In the genomic region with DNA sequence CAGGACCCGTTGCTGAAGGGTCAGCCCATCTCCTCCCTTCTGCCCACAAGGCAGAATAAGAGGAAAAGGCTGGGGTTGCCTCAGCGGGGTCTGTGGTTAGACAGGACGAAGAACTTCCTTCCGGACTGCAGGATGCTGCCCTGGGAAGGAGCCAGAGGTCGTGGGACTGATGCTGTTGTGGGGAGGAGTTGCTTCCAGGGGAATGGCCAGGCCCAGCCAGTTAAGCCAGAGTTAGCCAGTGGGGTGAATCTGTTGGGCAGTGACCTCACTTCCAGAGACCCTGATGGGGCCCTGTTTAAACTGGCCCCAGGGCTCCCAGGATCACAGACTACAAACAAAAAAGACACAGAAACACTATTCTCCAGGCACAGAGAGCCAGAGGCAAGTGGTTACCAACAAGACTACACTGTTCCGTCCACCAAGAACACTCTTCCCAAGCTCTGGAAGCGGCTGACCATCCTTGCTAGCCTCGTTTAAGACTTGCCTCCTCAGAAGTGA, we compare ENCODE assay signal across 12 cellular contexts. TPM values are rescaled to one million over a fixed set of nuclear protein-coding genes. Genes with fewer than 3 reads are reported as not detected.
A peak's percentile ranks its signal among the peaks of the same experiment; 100 is the strongest.
DNase-seq lines count a peak whose midpoint lies in the region; ATAC-seq, FAIRE-seq and TF ChIP-seq lines count a peak whose summit lies in the region.
"Had no signal": no experiment of that assay in that cellular context is flagged by ENCODE, and none has a peak within 500 bp of the region (broad histone marks: within the 10 kb centered on the region; RNA-seq: fewer than 3 reads in every experiment).

No MANE protein-coding gene starts in this region.

- TF ChIP-seq CTCF in AG04450 (IDR thresholded peaks at IDR 0.05; ENCODE audit: low read depth, low read length) (no peak), IMR-90 (conservative IDR thresholded peaks at IDR 0.05; ENCODE audit: low read depth, low read length) (no peak), K562 (IDR thresholded peaks at IDR 0.05 in 2 of 3, conservative IDR thresholded peaks at IDR 0.05 in 1 of 3; ENCODE audit: insufficient read depth in 2 of 3, low read depth in 1 of 3, low read length in 3 of 3) (no peak), kidney (IDR thresholded peaks at IDR 0.05; ENCODE audit: borderline replicate concordance, extremely low read depth, insufficient read depth) (no peak)

- H3K56ac ChIP-seq in IMR-90 (ENCODE audit: extremely low read depth, insufficient read depth, low read length): peak overlapping the region; percentile 19; the same call in 1 of the 2 replicates

- no peaks in the 10 kb centered on the region for H3K9me3 Mint-ChIP-seq in activated CD8-positive, alpha-beta memory T cell treated with anti-CD3 and anti-CD28 coated beads, Interleukin-2, amount 10 ng/mL, durations not matched to agents 7 days and 5 days (ENCODE audit: low read depth)

- H3K4me1 ChIP-seq in IMR-90 (ENCODE audit: control insufficient read depth, insufficient read depth, low read length) (peaks cover 27% of the 10 kb centered on the region), K562 (replicated peaks in 1 of 2; ENCODE audit: control insufficient read depth in 2 of 2, insufficient read depth in 2 of 2, low read length in 2 of 2) (peaks cover 46 to 61% of the 10 kb centered on the region in 2 experiments), kidney (ENCODE audit: control insufficient read depth in 1 of 2, insufficient read depth in 1 of 2, low read depth in 1 of 2, low read length in 2 of 2) (peaks cover 8 to 34% of the 10 kb centered on the region in 2 donors)

- POLR2A ChIA-PET in AG04450 (lab: Yijun Ruan, JAX) (no interaction called here), IMR-90 (lab: Charles Lee; ENCODE audit: unreplicated experiment) (no interaction called here), K562 (lab: Yijun Ruan, JAX) (interaction anchor here (1.0 to 5.2 kb wide), 2 partner anchors 13 to 23 kb away, joined by 4 to 59 read pairs; partner anchors contain the start of gene MARCKSL1), HEK293T (lab: Yijun Ruan, JAX) (interaction anchor here (0.6 kb wide), 1 partner anchor 12 kb away, joined by 3 read pairs; no protein-coding TSS in a partner anchor)

- intact Hi-C loops in IMR-90 (cut with micrococcal nuclease): no loop called here
- intact Hi-C loops in K562 (cut with micrococcal nuclease): no loop called here
- intact Hi-C loops in kidney (cut with DNase I): no loop called here

- BruUV-seq in IMR-90 (replicated peaks; lab: Mats Ljungman, UMichigan): no TSS peak
- BruUV-seq in K562 (replicated peaks; lab: Mats Ljungman, UMichigan): no TSS peak

- H3K36me3 ChIP-seq in IMR-90 (ENCODE audit: control insufficient read depth, insufficient read depth, low read length) (no peaks in the 10 kb centered on the region), K562 (ENCODE audit: control insufficient read depth, insufficient read depth, low read length) (peaks cover 7% of the 10 kb centered on the region; the same call in 1 of the 3 replicates), kidney (ENCODE audit: control insufficient read depth in 1 of 2, insufficient read depth in 2 of 2, low read length in 2 of 2) (no peaks in the 10 kb centered on the region)
- H3K36me3 ChIP-seq: cardiac muscle cell had no signal

- no peak for TF ChIP-seq EP300 in K562 (IDR thresholded peaks at IDR 0.05; ENCODE audit: low read length)

- H3K9ac ChIP-seq in IMR-90 (ENCODE audit: low read depth, low read length) (no peak overlapping the region), K562 (ENCODE audit: insufficient read depth in 1 of 2, low read depth in 2 of 2, low read length in 2 of 2) (peak overlapping the region in 1 of 2 experiments; percentile 23; a peak in 2 of 4 replicates), kidney (ENCODE audit: low read length in 2 of 2) (no peak overlapping the region)

- FAIRE-seq in K562 (lab: Jason Lieb, UNC) (no peak), kidney (lab: Jason Lieb, UNC) (no peak)

- H3K36me3 Mint-ChIP-seq in activated CD8-positive, alpha-beta memory T cell treated with anti-CD3 and anti-CD28 coated beads, Interleukin-2, amount 10 ng/mL, durations not matched to agents 7 days and 5 days: no peaks in the 10 kb centered on the region

- peak overlapping the region; percentile 14 for H2BK5ac ChIP-seq in IMR-90 (ENCODE audit: low read depth, low read length, poor library complexity, severe bottlenecking)

- WGBS in IMR-90 (ENCODE audit: extremely low coverage in 2 of 2, insufficient read length in 1 of 2), 2 experiments: 47% methylated on average over 3 of the region's 8 CpGs; no CpG with 5 or more reads in 1 of the 2 experiments
- 60% methylated on average over 8 of the region's 8 CpGs for WGBS in K562 (ENCODE audit: insufficient coverage, low coverage, missing lambda C conversion rate)

- H2BK120ac ChIP-seq in IMR-90 (ENCODE audit: low read depth, low read length): peak overlapping the region; percentile 59; the same call in 1 of the 2 replicates

- no peak overlapping the region for H3K27ac ChIP-seq in AG04450 (ENCODE audit: low read depth, low read length)
- H3K27ac ChIP-seq in IMR-90 (ENCODE audit: insufficient read depth, low read length): peak overlapping the region; percentile 32; the same call in 1 of the 2 replicates
- no peak overlapping the region for H3K27ac ChIP-seq in K562 (ENCODE audit: extremely low read depth, low read depth, low read length)
- H3K27ac ChIP-seq in kidney (ENCODE audit: low read depth in 2 of 2, low read length in 2 of 2): no peak overlapping the region
- H3K27ac ChIP-seq: cardiac muscle cell, VCaP had no signal

- dilution Hi-C loops in IMR-90 (cut with HindIII; ENCODE audit: low sequenced_read_pairs, unreplicated experiment): no loop called here

- TF ChIP-seq RAD21 in IMR-90 (IDR thresholded peaks at IDR 0.05; ENCODE audit: low read length) (no peak), K562 (CRISPR knock-in tag; conservative IDR thresholded peaks at IDR 0.05 in 1 of 2, IDR thresholded peaks at IDR 0.05 in 1 of 2) (no peak)

- H3K4me3 Mint-ChIP-seq in activated CD8-positive, alpha-beta memory T cell treated with anti-CD3 and anti-CD28 coated beads, Interleukin-2, amount 10 ng/mL, durations not matched to agents 7 days and 5 days: no peak overlapping the region

- H3K9me1 ChIP-seq in IMR-90 (ENCODE audit: insufficient read depth, low read length) (peaks cover 11% of the 10 kb centered on the region), K562 (ENCODE audit: control insufficient read depth, insufficient read depth, low read length) (no peaks in the 10 kb centered on the region)

- ATAC-seq in IMR-90 (ENCODE audit: low read depth): no peak
- ATAC-seq in K562: no peak
- no peak for ATAC-seq in activated CD8-positive, alpha-beta memory T cell treated with anti-CD3 and anti-CD28 coated beads, Interleukin-2, amount 10 ng/mL, durations not matched to agents 7 days and 5 days

- in situ Hi-C loops in IMR-90 (cut with MboI; ENCODE audit: low sequenced_read_pairs): no loop called here
- in situ Hi-C loops in K562 (cut with MboI): no loop called here

- H4K5ac ChIP-seq in IMR-90 (ENCODE audit: low read depth, low read length): peak overlapping the region; percentile 34; the same call in 1 of the 2 replicates

- no peak overlapping the region for H2AK9ac ChIP-seq in IMR-90 (replicated peaks; ENCODE audit: low read depth, low read length, poor library complexity)

- H3K27me3 Mint-ChIP-seq in activated CD8-positive, alpha-beta memory T cell treated with anti-CD3 and anti-CD28 coated beads, Interleukin-2, amount 10 ng/mL, durations not matched to agents 7 days and 5 days: no peaks in the 10 kb centered on the region

- DNase-seq in AG04450 (ENCODE audit: low read depth, low spot score): peak; percentile 16
- peak; percentile 81 for DNase-seq in IMR-90
- no peak for DNase-seq in K562 (ENCODE audit: extremely low read depth in 1 of 4, low spot score in 3 of 4)
- DNase-seq in kidney: peak; percentile 84
- no peak for DNase-seq in Ammon's horn (ENCODE audit: low spot score)
- DNase-seq in activated CD8-positive, alpha-beta memory T cell treated with anti-CD3 and anti-CD28 coated beads, Interleukin-2, amount 10 ng/mL, durations not matched to agents 7 days and 5 days: no peak
- DNase-seq in NCI-H1436 treated with DMSO at 0.1 percent for 48 hours (lab: John Stamatoyannopoulos, UW): no peak
- no peak for DNase-seq in HEK293T (ENCODE audit: extremely low spot score)
- DNase-seq: Caco-2, NCI-H2029 had no signal

- peaks cover 12% of the 10 kb centered on the region; the same call in 2 of the 3 replicates for H3K79me2 ChIP-seq in K562 (ENCODE audit: control insufficient read depth, insufficient read depth, low read length)

- peak overlapping the region; percentile 83 for H3K14ac ChIP-seq in IMR-90 (replicated peaks; ENCODE audit: low read depth, low read length)

- no peak for TF ChIP-seq POLR2A in IMR-90 (IDR thresholded peaks at IDR 0.05; ENCODE audit: low read depth, low read length)
- no peak for TF ChIP-seq POLR2A in K562 (conservative IDR thresholded peaks at IDR 0.05)

- H2AFZ ChIP-seq in IMR-90 (replicated peaks; ENCODE audit: low read length, poor library complexity): peak overlapping the region; percentile 77
- H2AFZ ChIP-seq in K562 (ENCODE audit: low read depth, low read length): no peak overlapping the region

- peak overlapping the region; percentile 75; the same call in 1 of the 2 replicates for H3K23ac ChIP-seq in IMR-90 (ENCODE audit: low read depth, low read length)

- H4K8ac ChIP-seq in IMR-90 (ENCODE audit: low read depth in 2 of 2, low read length in 2 of 2): peak overlapping the region; percentile 52 to 70; a peak in 2 of 4 replicates

- peak overlapping the region; percentile 55; the same call in 1 of the 2 replicates for H2BK20ac ChIP-seq in IMR-90 (ENCODE audit: low read depth, low read length)

- H4K91ac ChIP-seq in IMR-90 (ENCODE audit: insufficient read depth, low read depth, low read length): peak overlapping the region; percentile 52; the same call in 1 of the 2 replicates

- H3K9me3 ChIP-seq in AG04450 (ENCODE audit: control insufficient read depth, insufficient read depth, low read length): peaks cover 5% of the 10 kb centered on the region; the same call in 1 of the 2 replicates
- H3K9me3 ChIP-seq in IMR-90 (ENCODE audit: control insufficient read depth, insufficient read depth, low read length): no peaks in the 10 kb centered on the region
- H3K9me3 ChIP-seq in K562 (replicated peaks; ENCODE audit: control insufficient read depth, insufficient read depth, low read depth, low read length): no peaks in the 10 kb centered on the region; the same call in 1 of the 2 replicates
- no peaks in the 10 kb centered on the region for H3K9me3 ChIP-seq in kidney (ENCODE audit: control insufficient read depth in 1 of 2, low read length in 2 of 2)
- H3K9me3 ChIP-seq: Caco-2 had no signal

- CTCF ChIA-PET in AG04450 (lab: Charles Lee) (no interaction called here), IMR-90 (lab: Yijun Ruan, JAX) (no interaction called here), K562 (lab: Yijun Ruan, JAX; ENCODE audit: low intra/inter-chr PET ratio) (no interaction called here), HEK293T (lab: Yijun Ruan, JAX) (no interaction called here)
- CTCF ChIA-PET in activated CD8-positive, alpha-beta memory T cell treated with anti-CD3 and anti-CD28 coated beads, Interleukin-2, amount 10 ng/mL, durations not matched to agents 7 days and 5 days (lab: Charles Lee): no interaction called here

- H3K4me2 ChIP-seq in IMR-90 (ENCODE audit: low read depth, low read length) (no peak overlapping the region), K562 (ENCODE audit: insufficient read depth, low read length) (no peak overlapping the region)

- peak overlapping the region; percentile 88 for H2AK5ac ChIP-seq in IMR-90 (ENCODE audit: low read depth, low read length)

- H3K79me1 ChIP-seq in IMR-90 (ENCODE audit: low read depth in 1 of 2, low read length in 2 of 2): peaks cover 8 to 30% of the 10 kb centered on the region in 2 experiments; a peak in 3 of 4 replicates

- H2BK15ac ChIP-seq in IMR-90 (ENCODE audit: low read depth, low read length): no peak overlapping the region; the same call in 2 of the 3 replicates

- H3K27ac Mint-ChIP-seq in activated CD8-positive, alpha-beta memory T cell treated with anti-CD3 and anti-CD28 coated beads, Interleukin-2, amount 10 ng/mL, durations not matched to agents 7 days and 5 days: no peak overlapping the region

- H3K4ac ChIP-seq in IMR-90 (ENCODE audit: low read depth, low read length): peak overlapping the region; percentile 75

- peaks cover 39% of the 10 kb centered on the region for H3K4me1 Mint-ChIP-seq in activated CD8-positive, alpha-beta memory T cell treated with anti-CD3 and anti-CD28 coated beads, Interleukin-2, amount 10 ng/mL, durations not matched to agents 7 days and 5 days

- 0 out of 2 replicates have a peak overlapping the region, but pooled peaks have one; percentile 4 for H3K18ac ChIP-seq in IMR-90 (ENCODE audit: low read depth, low read length)

- H3K4me3 ChIP-seq in AG04450 (ENCODE audit: low read depth, low read length): no peak overlapping the region
- no peak overlapping the region for H3K4me3 ChIP-seq in IMR-90 (ENCODE audit: insufficient read depth, low read depth, low read length)
- H3K4me3 ChIP-seq in K562: no peak overlapping the region
- H3K4me3 ChIP-seq in kidney (ENCODE audit: low read length in 2 of 2): no peak overlapping the region
- H3K4me3 ChIP-seq: cardiac muscle cell had no signal

- H4K20me1 ChIP-seq in IMR-90 (ENCODE audit: insufficient read depth, low read length) (no peaks in the 10 kb centered on the region), K562 (replicated peaks; ENCODE audit: control insufficient read depth, insufficient read depth, low read length) (no peaks in the 10 kb centered on the region)

- no peaks in the 10 kb centered on the region for H3K27me3 ChIP-seq in AG04450 (ENCODE audit: control insufficient read depth, insufficient read depth, low read length)
- no peaks in the 10 kb centered on the region for H3K27me3 ChIP-seq in IMR-90 (ENCODE audit: control insufficient read depth, insufficient read depth, low read length)
- H3K27me3 ChIP-seq in K562 (ENCODE audit: control insufficient read depth in 2 of 2, insufficient read depth in 2 of 2, low read length in 2 of 2): no peaks in the 10 kb centered on the region
- H3K27me3 ChIP-seq: cardiac muscle cell had no signal

RNA-seq across cellular contexts. Expression of gene FAM229A, which starts 13.0 kb away (rescaled TPM):
- polyA plus RNA-seq in AG04450 (2011; rRNA removed) (1.4 and 1.6 TPM in 2 replicates), IMR-90 (2012; rRNA removed) (3.9 and 4.3 TPM in 2 replicates), K562 (2011; rRNA removed) (10.9 and 18.6 TPM in 2 replicates), K562 (2014; fragmentation: Illumina TruSeq; extraction: Trizol) (9.5 and 9.7 TPM in 2 replicates), K562 (2014; fragmentation: Nextera tagmentation; extraction: Ambion mirVana) (under 1 TPM; 0.04 TPM), K562 (2014; rRNA removed) (17.9 and 21.6 TPM in 2 replicates), kidney (ENCODE audit: insufficient read depth, low read depth, low replicate concordance) (6.4 TPM)
- polyA minus RNA-seq in AG04450 (2011; rRNA and poly(A)+ RNA removed): 2.1 and 2.3 TPM in 2 replicates
- total RNA-seq in IMR-90 (2012; rRNA removed) (0.28 and 0.36 TPM in 2 replicates), K562 (2014; rRNA removed) (6.7 and 7.4 TPM in 2 replicates), K562 (2014; rRNA removed; fragmentation: Illumina TruSeq; extraction: Trizol) (3.6 and 4.0 TPM in 2 replicates), K562 (2015; rRNA removed; fragmentation: Illumina TruSeq; extraction: Trizol) (2.9 and 3.4 TPM in 2 replicates), K562 (2021) (11.6 and 12.7 TPM in 2 replicates), kidney (9.7 TPM)
- polyA plus RNA-seq in IMR-90 (2012; cell fraction: cytosol; rRNA removed): 0.64 and 1.4 TPM in 2 replicates
- 73.8 and 94.1 TPM in 2 replicates for polyA plus RNA-seq in IMR-90 (2012; cell fraction: nucleus; rRNA removed; ENCODE audit: low replicate concordance)
- total RNA-seq in K562 (2011; cell fraction: chromatin; rRNA removed; ENCODE audit: low replicate concordance): 86.3 and 131 TPM in 2 replicates
- 70.1 and 80.5 TPM in 2 replicates for total RNA-seq in K562 (2011; cell fraction: nucleolus; rRNA removed)
- total RNA-seq in K562 (2011; cell fraction: nucleoplasm; rRNA removed): 83.9 and 97.2 TPM in 2 replicates
- 7.0 and 9.1 TPM in 2 replicates for polyA plus RNA-seq in K562 (2011; cell fraction: cytosol; rRNA removed)
- 76.1 and 118 TPM in 2 replicates for polyA plus RNA-seq in K562 (2011; cell fraction: nucleus; rRNA removed)
- 9.5 and 33.7 TPM in 2 replicates for polyA plus RNA-seq in K562 (2012)
- 4.5 and 5.5 TPM in 2 replicates for polyA minus RNA-seq in K562 (2011; rRNA and poly(A)+ RNA removed)
- polyA minus RNA-seq in K562 (2011; cell fraction: cytosol; rRNA and poly(A)+ RNA removed): 1.1 and 1.6 TPM in 2 replicates
- 13.0 and 14.4 TPM in 2 replicates for polyA minus RNA-seq in K562 (2011; cell fraction: nucleus; rRNA and poly(A)+ RNA removed)
- total RNA-seq in activated CD8-positive, alpha-beta memory T cell treated with anti-CD3 and anti-CD28 coated beads, Interleukin-2, amount 10 ng/mL, durations not matched to agents 7 days and 5 days: 1 to 10 TPM; 4.1 to 5.4 TPM

RNA-seq across cellular contexts. Expression of gene TSSK3, which starts 13.1 kb away (rescaled TPM):
- polyA plus RNA-seq in AG04450 (2011; rRNA removed) (0.33 and 0.45 TPM in 2 replicates), IMR-90 (2012; rRNA removed) (0.24 and 0.96 TPM in 2 replicates), K562 (2011; rRNA removed) (2.8 and 3.6 TPM in 2 replicates), K562 (2014; fragmentation: Illumina TruSeq; extraction: Trizol) (1.6 and 3.2 TPM in 2 replicates), K562 (2014; fragmentation: Nextera tagmentation; extraction: Ambion mirVana) (under 1 TPM; 0.66 to 0.82 TPM), K562 (2014; rRNA removed) (1.9 and 2.2 TPM in 2 replicates), kidney (ENCODE audit: insufficient read depth, low read depth, low replicate concordance) (not detected)
- polyA minus RNA-seq in AG04450 (2011; rRNA and poly(A)+ RNA removed): not detected in 2 replicates
- total RNA-seq in IMR-90 (2012; rRNA removed) (not detected in 2 replicates), K562 (2014; rRNA removed) (0.27 and 1.8 TPM in 2 replicates), K562 (2014; rRNA removed; fragmentation: Illumina TruSeq; extraction: Trizol) (1.9 and 2.5 TPM in 2 replicates), K562 (2015; rRNA removed; fragmentation: Illumina TruSeq; extraction: Trizol) (2.8 and 4.3 TPM in 2 replicates), K562 (2021) (2.3 and 3.3 TPM in 2 replicates), kidney (4.3 TPM)
- polyA plus RNA-seq in IMR-90 (2012; cell fraction: cytosol; rRNA removed): 0.15 TPM in 1 of 2 replicates, not detected in the other
- 1.7 and 2.9 TPM in 2 replicates for polyA plus RNA-seq in IMR-90 (2012; cell fraction: nucleus; rRNA removed; ENCODE audit: low replicate concordance)
- total RNA-seq in K562 (2011; cell fraction: chromatin; rRNA removed; ENCODE audit: low replicate concordance): 22.5 and 34.3 TPM in 2 replicates
- total RNA-seq in K562 (2011; cell fraction: nucleolus; rRNA removed): 17.5 and 20.7 TPM in 2 replicates
- total RNA-seq in K562 (2011; cell fraction: nucleoplasm; rRNA removed): 28.9 and 47.3 TPM in 2 replicates
- polyA plus RNA-seq in K562 (2011; cell fraction: cytosol; rRNA removed): 1.4 and 4.1 TPM in 2 replicates
- 8.9 and 10.3 TPM in 2 replicates for polyA plus RNA-seq in K562 (2011; cell fraction: nucleus; rRNA removed)
- polyA plus RNA-seq in K562 (2012): 1.8 and 11.1 TPM in 2 replicates
- 1.8 and 1.9 TPM in 2 replicates for polyA minus RNA-seq in K562 (2011; rRNA and poly(A)+ RNA removed)
- polyA minus RNA-seq in K562 (2011; cell fraction: cytosol; rRNA and poly(A)+ RNA removed): not detected in 2 replicates
- 3.2 and 4.4 TPM in 2 replicates for polyA minus RNA-seq in K562 (2011; cell fraction: nucleus; rRNA and poly(A)+ RNA removed)
- total RNA-seq in activated CD8-positive, alpha-beta memory T cell treated with anti-CD3 and anti-CD28 coated beads, Interleukin-2, amount 10 ng/mL, durations not matched to agents 7 days and 5 days: under 1 TPM; 0.70 TPM

RNA-seq across cellular contexts. Expression of gene MARCKSL1, which starts 13.2 kb away (rescaled TPM):
- polyA plus RNA-seq in AG04450 (2011; rRNA removed) (196 and 200 TPM in 2 replicates), IMR-90 (2012; rRNA removed) (199 and 218 TPM in 2 replicates), K562 (2011; rRNA removed) (202 and 216 TPM in 2 replicates), K562 (2014; fragmentation: Illumina TruSeq; extraction: Trizol) (325 and 361 TPM in 2 replicates), K562 (2014; fragmentation: Nextera tagmentation; extraction: Ambion mirVana) (10 to 100 TPM; 14.7 to 14.8 TPM), K562 (2014; rRNA removed) (256 and 262 TPM in 2 replicates), kidney (ENCODE audit: insufficient read depth, low read depth, low replicate concordance) (29.8 TPM)
- 90.1 and 100 TPM in 2 replicates for polyA minus RNA-seq in AG04450 (2011; rRNA and poly(A)+ RNA removed)
- total RNA-seq in IMR-90 (2012; rRNA removed) (34.7 and 37.5 TPM in 2 replicates), K562 (2014; rRNA removed) (155 and 188 TPM in 2 replicates), K562 (2014; rRNA removed; fragmentation: Illumina TruSeq; extraction: Trizol) (85.0 and 89.5 TPM in 2 replicates), K562 (2015; rRNA removed; fragmentation: Illumina TruSeq; extraction: Trizol) (99.5 and 102 TPM in 2 replicates), K562 (2021) (236 and 247 TPM in 2 replicates), kidney (58.6 TPM)
- 217 and 260 TPM in 2 replicates for polyA plus RNA-seq in IMR-90 (2012; cell fraction: cytosol; rRNA removed)
- 68.1 and 74.1 TPM in 2 replicates for polyA plus RNA-seq in IMR-90 (2012; cell fraction: nucleus; rRNA removed; ENCODE audit: low replicate concordance)
- 19.8 and 52.7 TPM in 2 replicates for total RNA-seq in K562 (2011; cell fraction: chromatin; rRNA removed; ENCODE audit: low replicate concordance)
- total RNA-seq in K562 (2011; cell fraction: nucleolus; rRNA removed): 56.5 and 63.0 TPM in 2 replicates
- 61.2 and 72.0 TPM in 2 replicates for total RNA-seq in K562 (2011; cell fraction: nucleoplasm; rRNA removed)
- polyA plus RNA-seq in K562 (2011; cell fraction: cytosol; rRNA removed): 300 and 303 TPM in 2 replicates
- 63.0 and 65.4 TPM in 2 replicates for polyA plus RNA-seq in K562 (2011; cell fraction: nucleus; rRNA removed)
- 99.2 and 141 TPM in 2 replicates for polyA plus RNA-seq in K562 (2012)
- 110 and 133 TPM in 2 replicates for polyA minus RNA-seq in K562 (2011; rRNA and poly(A)+ RNA removed)
- 77.4 and 89.7 TPM in 2 replicates for polyA minus RNA-seq in K562 (2011; cell fraction: cytosol; rRNA and poly(A)+ RNA removed)
- 30.2 and 47.4 TPM in 2 replicates for polyA minus RNA-seq in K562 (2011; cell fraction: nucleus; rRNA and poly(A)+ RNA removed)
- 10 to 100 TPM; 11.2 to 11.8 TPM for total RNA-seq in activated CD8-positive, alpha-beta memory T cell treated with anti-CD3 and anti-CD28 coated beads, Interleukin-2, amount 10 ng/mL, durations not matched to agents 7 days and 5 days

RNA-seq across cellular contexts. Expression of gene BSDC1, which starts 45.0 kb away (rescaled TPM):
- 45.3 and 53.1 TPM in 2 replicates for polyA plus RNA-seq in AG04450 (2011; rRNA removed)
- polyA minus RNA-seq in AG04450 (2011; rRNA and poly(A)+ RNA removed): 45.1 and 47.4 TPM in 2 replicates
- 50.8 and 60.4 TPM in 2 replicates for total RNA-seq in IMR-90 (2012; rRNA removed)
- 50.4 and 56.8 TPM in 2 replicates for polyA plus RNA-seq in IMR-90 (2012; rRNA removed)
- 31.5 and 48.4 TPM in 2 replicates for polyA plus RNA-seq in IMR-90 (2012; cell fraction: cytosol; rRNA removed)
- 81.3 and 110 TPM in 2 replicates for polyA plus RNA-seq in IMR-90 (2012; cell fraction: nucleus; rRNA removed; ENCODE audit: low replicate concordance)
- total RNA-seq in K562 (2011; cell fraction: chromatin; rRNA removed; ENCODE audit: low replicate concordance): 333 and 446 TPM in 2 replicates
- total RNA-seq in K562 (2011; cell fraction: nucleolus; rRNA removed): 231 TPM in 2 replicates
- total RNA-seq in K562 (2011; cell fraction: nucleoplasm; rRNA removed): 315 and 386 TPM in 2 replicates
- total RNA-seq in K562 (2014; rRNA removed): 73.1 and 81.0 TPM in 2 replicates
- 60.4 and 68.5 TPM in 2 replicates for total RNA-seq in K562 (2014; rRNA removed; fragmentation: Illumina TruSeq; extraction: Trizol)
- total RNA-seq in K562 (2015; rRNA removed; fragmentation: Illumina TruSeq; extraction: Trizol): 44.0 and 45.1 TPM in 2 replicates
- 73.6 and 84.8 TPM in 2 replicates for total RNA-seq in K562 (2021)
- 91.6 and 125 TPM in 2 replicates for polyA plus RNA-seq in K562 (2011; rRNA removed)
- 59.5 and 90.3 TPM in 2 replicates for polyA plus RNA-seq in K562 (2011; cell fraction: cytosol; rRNA removed)
- polyA plus RNA-seq in K562 (2011; cell fraction: nucleus; rRNA removed): 211 and 227 TPM in 2 replicates
- polyA plus RNA-seq in K562 (2012): 57.3 and 88.0 TPM in 2 replicates
- polyA plus RNA-seq in K562 (2014; fragmentation: Illumina TruSeq; extraction: Trizol): 92.9 and 96.8 TPM in 2 replicates
- 10 to 100 TPM; 10.2 to 14.7 TPM for polyA plus RNA-seq in K562 (2014; fragmentation: Nextera tagmentation; extraction: Ambion mirVana)
- polyA plus RNA-seq in K562 (2014; rRNA removed): 94.7 and 100 TPM in 2 replicates
- polyA minus RNA-seq in K562 (2011; rRNA and poly(A)+ RNA removed): 52.5 and 61.4 TPM in 2 replicates
- polyA minus RNA-seq in K562 (2011; cell fraction: cytosol; rRNA and poly(A)+ RNA removed): 25.3 and 34.6 TPM in 2 replicates
- polyA minus RNA-seq in K562 (2011; cell fraction: nucleus; rRNA and poly(A)+ RNA removed): 62.3 and 95.3 TPM in 2 replicates
- total RNA-seq in kidney: 61.7 TPM
- polyA plus RNA-seq in kidney (ENCODE audit: insufficient read depth, low read depth, low replicate concordance): 40.2 TPM
- total RNA-seq in activated CD8-positive, alpha-beta memory T cell treated with anti-CD3 and anti-CD28 coated beads, Interleukin-2, amount 10 ng/mL, durations not matched to agents 7 days and 5 days: 10 to 100 TPM; 39.8 to 43.3 TPM

RNA-seq across cellular contexts. Expression of gene HDAC1, which starts 57.4 kb away (rescaled TPM):
- 157 and 172 TPM in 2 replicates for polyA plus RNA-seq in AG04450 (2011; rRNA removed)
- polyA minus RNA-seq in AG04450 (2011; rRNA and poly(A)+ RNA removed): 143 and 153 TPM in 2 replicates
- total RNA-seq in IMR-90 (2012; rRNA removed): 88.9 and 95.5 TPM in 2 replicates
- 131 and 139 TPM in 2 replicates for polyA plus RNA-seq in IMR-90 (2012; rRNA removed)
- polyA plus RNA-seq in IMR-90 (2012; cell fraction: cytosol; rRNA removed): 61.2 and 72.2 TPM in 2 replicates
- polyA plus RNA-seq in IMR-90 (2012; cell fraction: nucleus; rRNA removed; ENCODE audit: low replicate concordance): 148 and 372 TPM in 2 replicates
- total RNA-seq in K562 (2011; cell fraction: chromatin; rRNA removed; ENCODE audit: low replicate concordance): 321 and 515 TPM in 2 replicates
- 309 and 314 TPM in 2 replicates for total RNA-seq in K562 (2011; cell fraction: nucleolus; rRNA removed)
- total RNA-seq in K562 (2011; cell fraction: nucleoplasm; rRNA removed): 269 and 306 TPM in 2 replicates
- total RNA-seq in K562 (2014; rRNA removed): 169 and 182 TPM in 2 replicates
- total RNA-seq in K562 (2014; rRNA removed; fragmentation: Illumina TruSeq; extraction: Trizol): 193 and 197 TPM in 2 replicates
- total RNA-seq in K562 (2015; rRNA removed; fragmentation: Illumina TruSeq; extraction: Trizol): 169 and 180 TPM in 2 replicates
- total RNA-seq in K562 (2021): 182 and 185 TPM in 2 replicates
- 384 and 397 TPM in 2 replicates for polyA plus RNA-seq in K562 (2011; rRNA removed)
- polyA plus RNA-seq in K562 (2011; cell fraction: cytosol; rRNA removed): 176 and 327 TPM in 2 replicates
- polyA plus RNA-seq in K562 (2011; cell fraction: nucleus; rRNA removed): 496 and 637 TPM in 2 replicates
- 225 and 429 TPM in 2 replicates for polyA plus RNA-seq in K562 (2012)
- 213 and 224 TPM in 2 replicates for polyA plus RNA-seq in K562 (2014; fragmentation: Illumina TruSeq; extraction: Trizol)
- polyA plus RNA-seq in K562 (2014; fragmentation: Nextera tagmentation; extraction: Ambion mirVana): 100 to 1,000 TPM; 183 to 205 TPM
- 210 and 239 TPM in 2 replicates for polyA plus RNA-seq in K562 (2014; rRNA removed)
- polyA minus RNA-seq in K562 (2011; rRNA and poly(A)+ RNA removed): 318 and 361 TPM in 2 replicates
- 89.8 and 90.4 TPM in 2 replicates for polyA minus RNA-seq in K562 (2011; cell fraction: cytosol; rRNA and poly(A)+ RNA removed)
- 144 and 207 TPM in 2 replicates for polyA minus RNA-seq in K562 (2011; cell fraction: nucleus; rRNA and poly(A)+ RNA removed)
- total RNA-seq in kidney: 89.7 TPM
- polyA plus RNA-seq in kidney (ENCODE audit: insufficient read depth, low read depth, low replicate concordance): 68.8 TPM
- total RNA-seq in activated CD8-positive, alpha-beta memory T cell treated with anti-CD3 and anti-CD28 coated beads, Interleukin-2, amount 10 ng/mL, durations not matched to agents 7 days and 5 days: 100 to 1,000 TPM; 183 to 189 TPM

Comparison
In these comparisons a context has a peak if more than half of its experiments do, and no peak if none do; other contexts are left out.
1. DNase-seq: peak in AG04450 (single experiment), IMR-90 (single experiment) and kidney (single experiment); none in K562 (0 of 4), Ammon's horn (single experiment), activated CD8-positive, alpha-beta memory T cell treated with anti-CD3 and anti-CD28 coated beads, Interleukin-2, amount 10 ng/mL, durations not matched to agents 7 days and 5 days (single experiment), NCI-H1436 treated with DMSO at 0.1 percent for 48 hours (single experiment) and HEK293T (single experiment).
2. POLR2A ChIA-PET loops: an anchor here in K562 (1.0 to 5.2 kb wide) and HEK293T (0.6 kb wide); none called in AG04450 and IMR-90.